In the genomic region with DNA sequence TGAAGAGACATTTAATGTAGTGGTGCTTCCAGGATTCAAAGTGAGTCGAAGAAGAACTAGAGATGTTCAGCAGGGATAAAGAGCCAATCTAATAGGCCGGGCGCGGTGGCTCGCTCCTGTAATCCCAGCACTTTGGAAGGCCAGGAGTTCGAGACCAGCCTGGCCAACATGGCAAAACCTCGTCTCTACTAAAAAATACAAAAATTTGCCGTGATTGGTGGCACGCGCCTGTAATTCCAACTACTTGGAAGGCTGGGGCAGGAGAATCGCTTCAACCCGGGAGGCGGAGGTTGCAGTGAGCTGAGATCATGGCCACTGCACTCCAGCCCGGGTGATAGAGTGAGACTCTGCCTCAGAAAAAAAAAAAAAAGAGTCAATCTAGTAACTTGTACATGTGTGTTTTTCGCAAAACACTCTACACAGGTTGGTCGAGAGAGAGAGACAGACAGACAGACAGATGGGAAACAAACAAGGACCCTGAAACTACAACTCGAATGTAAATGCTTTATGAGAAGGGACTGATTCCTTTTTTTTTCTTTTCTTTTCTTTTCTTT, we compare ENCODE assay signal across 8 cellular contexts. TPM values are rescaled to one million over a fixed set of nuclear protein-coding genes. Genes with fewer than 3 reads are reported as not detected.
DNase-seq lines count a peak whose midpoint lies in the region; ATAC-seq and TF ChIP-seq lines count a peak whose summit lies in the region.

No MANE protein-coding gene starts in this region.

- peaks cover 4% of the 10 kb centered on the region for H3K27me3 Mint-ChIP-seq in GM23338 (ENCODE audit: insufficient read depth, low read depth, poor library complexity)

- peaks cover 9% of the 10 kb centered on the region; the same call in 1 of the 2 replicates for H3K79me2 ChIP-seq in GM23338 (replicated peaks; ENCODE audit: insufficient read depth)

- no peaks in the 10 kb centered on the region for H3F3A ChIP-seq in GM23338 (replicated peaks; ENCODE audit: low read depth)

- peaks cover 24% of the 10 kb centered on the region for H3K4me1 Mint-ChIP-seq in GM23338

- DNase-seq in GM23338 (ENCODE audit: low spot score) (no peak), foreskin keratinocyte (no peak), skeletal muscle cell (ENCODE audit: low read depth) (no peak), AG08395 (ENCODE audit: low spot score) (no peak), NCI-H526 treated with DMSO at 0.1 percent for 48 hours (lab: John Stamatoyannopoulos, UW) (no peak), OCI-M2 (lab: John Stamatoyannopoulos, UW; ENCODE audit: unreplicated experiment) (no peak)

- H3K27ac ChIP-seq in GM23338 (ENCODE audit: low read depth) (peak overlapping the region; percentile 2; the same call in 1 of the 2 replicates), foreskin keratinocyte (peak overlapping the region; percentile 93)

- H3K36me3 ChIP-seq in GM23338 (ENCODE audit: insufficient read depth) = no peaks in the 10 kb centered on the region

- no peaks in the 10 kb centered on the region; the same call in 2 of the 3 replicates for H3K36me3 Mint-ChIP-seq in GM23338 (ENCODE audit: low read depth)

- H3K4me3 ChIP-seq in GM23338 (peak overlapping the region; percentile 63), WI38 (ENCODE audit: low read depth, low read length) (peak overlapping the region; percentile 90), skeletal muscle cell (ENCODE audit: low read depth, low read length) (peak overlapping the region; percentile 71)

- peak overlapping the region; percentile 73 for H3K4me2 ChIP-seq in GM23338

- TF ChIP-seq CTCF in GM23338 (conservative IDR thresholded peaks at IDR 0.05; ENCODE audit: low read depth in 2 of 2) = no peak
- TF ChIP-seq CTCF in WI38 (IDR thresholded peaks at IDR 0.05; ENCODE audit: low read depth, low read length) = no peak
- TF ChIP-seq CTCF in foreskin keratinocyte (conservative IDR thresholded peaks at IDR 0.05) = no peak

- ATAC-seq in GM23338 (no peak), foreskin keratinocyte (no peak), GM19023 (IDR thresholded peaks at IDR 0.05; ENCODE audit: unreplicated experiment) (no peak)

- no peaks in the 10 kb centered on the region for H3K9me2 ChIP-seq in GM23338 (ENCODE audit: insufficient read depth)

- peak overlapping the region; percentile 95 for H3K4me3 Mint-ChIP-seq in GM23338

- H3K9me3 Mint-ChIP-seq in GM23338 = no peaks in the 10 kb centered on the region

- H3K4me1 ChIP-seq in GM23338 (ENCODE audit: insufficient read depth) = peaks cover 15% of the 10 kb centered on the region
- peaks cover 7% of the 10 kb centered on the region for H3K4me1 ChIP-seq in foreskin keratinocyte

- no peak overlapping the region for H2AFZ ChIP-seq in GM23338

- peaks cover 16% of the 10 kb centered on the region; the same call in 1 of the 2 replicates for H3K27me3 ChIP-seq in GM23338 (ENCODE audit: insufficient read depth)
- H3K27me3 ChIP-seq in foreskin keratinocyte = no peaks in the 10 kb centered on the region

- H3K27ac Mint-ChIP-seq in GM23338 = peak overlapping the region; percentile 98

- no peaks in the 10 kb centered on the region; the same call in 1 of the 2 replicates for H4K20me1 ChIP-seq in GM23338 (replicated peaks; ENCODE audit: insufficient read depth)

TF ChIP-seq in GM23338, 12 proteins besides CTCF, POLR2A, EP300 and RAD21:
- TF ChIP-seq NANOG (IDR thresholded peaks at IDR 0.05; ENCODE audit: borderline replicate concordance) (no peak), ZNF114 (CRISPR knock-in tag; IDR thresholded peaks at IDR 0.05) (no peak), JUNB (IDR thresholded peaks at IDR 0.05; ENCODE audit: unreplicated experiment) (no peak), ETS1 (IDR thresholded peaks at IDR 0.05) (no peak), POLR2AphosphoS5 (IDR thresholded peaks at IDR 0.05; ENCODE audit: low read depth) (no peak), EZH2 (IDR thresholded peaks at IDR 0.05; ENCODE audit: low read depth, unreplicated experiment) (no peak)
- TF ChIP-seq, protein P1, sequence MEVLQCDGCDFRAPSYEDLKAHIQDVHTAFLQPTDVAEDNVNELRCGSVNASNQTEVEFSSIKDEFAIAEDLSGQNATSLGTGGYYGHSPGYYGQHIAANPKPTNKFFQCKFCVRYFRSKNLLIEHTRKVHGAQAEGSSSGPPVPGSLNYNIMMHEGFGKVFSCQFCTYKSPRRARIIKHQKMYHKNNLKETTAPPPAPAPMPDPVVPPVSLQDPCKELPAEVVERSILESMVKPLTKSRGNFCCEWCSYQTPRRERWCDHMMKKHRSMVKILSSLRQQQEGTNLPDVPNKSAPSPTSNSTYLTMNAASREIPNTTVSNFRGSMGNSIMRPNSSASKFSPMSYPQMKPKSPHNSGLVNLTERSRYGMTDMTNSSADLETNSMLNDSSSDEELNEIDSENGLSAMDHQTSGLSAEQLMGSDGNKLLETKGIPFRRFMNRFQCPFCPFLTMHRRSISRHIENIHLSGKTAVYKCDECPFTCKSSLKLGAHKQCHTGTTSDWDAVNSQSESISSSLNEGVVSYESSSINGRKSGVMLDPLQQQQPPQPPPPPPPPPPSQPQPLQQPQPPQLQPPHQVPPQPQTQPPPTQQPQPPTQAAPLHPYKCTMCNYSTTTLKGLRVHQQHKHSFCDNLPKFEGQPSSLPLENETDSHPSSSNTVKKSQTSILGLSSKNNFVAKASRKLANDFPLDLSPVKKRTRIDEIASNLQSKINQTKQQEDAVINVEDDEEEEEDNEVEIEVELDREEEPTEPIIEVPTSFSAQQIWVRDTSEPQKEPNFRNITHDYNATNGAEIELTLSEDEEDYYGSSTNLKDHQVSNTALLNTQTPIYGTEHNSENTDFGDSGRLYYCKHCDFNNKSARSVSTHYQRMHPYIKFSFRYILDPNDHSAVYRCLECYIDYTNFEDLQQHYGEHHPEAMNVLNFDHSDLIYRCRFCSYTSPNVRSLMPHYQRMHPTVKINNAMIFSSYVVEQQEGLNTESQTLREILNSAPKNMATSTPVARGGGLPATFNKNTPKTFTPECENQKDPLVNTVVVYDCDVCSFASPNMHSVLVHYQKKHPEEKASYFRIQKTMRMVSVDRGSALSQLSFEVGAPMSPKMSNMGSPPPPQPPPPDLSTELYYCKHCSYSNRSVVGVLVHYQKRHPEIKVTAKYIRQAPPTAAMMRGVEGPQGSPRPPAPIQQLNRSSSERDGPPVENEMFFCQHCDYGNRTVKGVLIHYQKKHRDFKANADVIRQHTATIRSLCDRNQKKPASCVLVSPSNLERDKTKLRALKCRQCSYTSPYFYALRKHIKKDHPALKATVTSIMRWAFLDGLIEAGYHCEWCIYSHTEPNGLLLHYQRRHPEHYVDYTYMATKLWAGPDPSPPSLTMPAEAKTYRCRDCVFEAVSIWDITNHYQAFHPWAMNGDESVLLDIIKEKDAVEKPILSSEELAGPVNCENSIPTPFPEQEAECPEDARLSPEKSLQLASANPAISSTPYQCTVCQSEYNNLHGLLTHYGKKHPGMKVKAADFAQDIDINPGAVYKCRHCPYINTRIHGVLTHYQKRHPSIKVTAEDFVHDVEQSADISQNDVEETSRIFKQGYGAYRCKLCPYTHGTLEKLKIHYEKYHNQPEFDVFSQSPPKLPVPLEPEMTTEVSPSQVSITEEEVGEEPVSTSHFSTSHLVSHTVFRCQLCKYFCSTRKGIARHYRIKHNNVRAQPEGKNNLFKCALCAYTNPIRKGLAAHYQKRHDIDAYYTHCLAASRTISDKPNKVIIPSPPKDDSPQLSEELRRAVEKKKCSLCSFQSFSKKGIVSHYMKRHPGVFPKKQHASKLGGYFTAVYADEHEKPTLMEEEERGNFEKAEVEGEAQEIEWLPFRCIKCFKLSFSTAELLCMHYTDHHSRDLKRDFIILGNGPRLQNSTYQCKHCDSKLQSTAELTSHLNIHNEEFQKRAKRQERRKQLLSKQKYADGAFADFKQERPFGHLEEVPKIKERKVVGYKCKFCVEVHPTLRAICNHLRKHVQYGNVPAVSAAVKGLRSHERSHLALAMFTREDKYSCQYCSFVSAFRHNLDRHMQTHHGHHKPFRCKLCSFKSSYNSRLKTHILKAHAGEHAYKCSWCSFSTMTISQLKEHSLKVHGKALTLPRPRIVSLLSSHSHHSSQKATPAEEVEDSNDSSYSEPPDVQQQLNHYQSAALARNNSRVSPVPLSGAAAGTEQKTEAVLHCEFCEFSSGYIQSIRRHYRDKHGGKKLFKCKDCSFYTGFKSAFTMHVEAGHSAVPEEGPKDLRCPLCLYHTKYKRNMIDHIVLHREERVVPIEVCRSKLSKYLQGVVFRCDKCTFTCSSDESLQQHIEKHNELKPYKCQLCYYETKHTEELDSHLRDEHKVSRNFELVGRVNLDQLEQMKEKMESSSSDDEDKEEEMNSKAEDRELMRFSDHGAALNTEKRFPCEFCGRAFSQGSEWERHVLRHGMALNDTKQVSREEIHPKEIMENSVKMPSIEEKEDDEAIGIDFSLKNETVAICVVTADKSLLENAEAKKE (CRISPR knock-in tag; IDR thresholded peaks at IDR 0.05) = no peak

RNA-seq across cellular contexts. Expression of gene ABCB8, which starts 0.8 kb away (rescaled TPM):
- total RNA-seq in GM23338 (2014; rRNA removed; shearing (Covaris generic)) = 27.1 and 41.1 TPM in 2 replicates
- polyA plus RNA-seq in GM23338 (2016; fragmentation: Nextera tagmentation; extraction: Ambion mirVana) (11.4 and 13.1 TPM in 2 replicates), foreskin keratinocyte (46.2 and 47.3 TPM in 2 replicates)
- 43.0 and 45.9 TPM in 2 replicates for total RNA-seq in foreskin keratinocyte

RNA-seq across cellular contexts. Expression of gene ATG9B, which starts 4.7 kb away (rescaled TPM):
- 1.2 and 2.2 TPM in 2 replicates for total RNA-seq in GM23338 (2014; rRNA removed; shearing (Covaris generic))
- polyA plus RNA-seq in GM23338 (2016; fragmentation: Nextera tagmentation; extraction: Ambion mirVana) (3.2 and 3.4 TPM in 2 replicates), foreskin keratinocyte (0.16 and 0.20 TPM in 2 replicates)
- total RNA-seq in foreskin keratinocyte = 0.18 and 0.31 TPM in 2 replicates

RNA-seq across cellular contexts. Expression of gene ASIC3, which starts 19.3 kb away (rescaled TPM):
- 0.54 and 0.90 TPM in 2 replicates for total RNA-seq in GM23338 (2014; rRNA removed; shearing (Covaris generic))
- polyA plus RNA-seq in GM23338 (2016; fragmentation: Nextera tagmentation; extraction: Ambion mirVana) = 0.87 and 1.4 TPM in 2 replicates
- total RNA-seq in foreskin keratinocyte = 0.25 and 0.95 TPM in 2 replicates
- polyA plus RNA-seq in foreskin keratinocyte = 0.51 and 0.60 TPM in 2 replicates

RNA-seq across cellular contexts. Expression of gene CDK5, which starts 28.7 kb away (rescaled TPM):
- total RNA-seq in GM23338 (2014; rRNA removed; shearing (Covaris generic)) = 17.4 and 19.8 TPM in 2 replicates
- polyA plus RNA-seq in GM23338 (2016; fragmentation: Nextera tagmentation; extraction: Ambion mirVana) (27.1 TPM in 2 replicates), foreskin keratinocyte (22.5 and 22.6 TPM in 2 replicates)
- 17.7 and 18.6 TPM in 2 replicates for total RNA-seq in foreskin keratinocyte

RNA-seq across cellular contexts. Expression of gene SLC4A2, which starts 30.4 kb away (rescaled TPM):
- 90.4 and 106 TPM in 2 replicates for total RNA-seq in GM23338 (2014; rRNA removed; shearing (Covaris generic))
- polyA plus RNA-seq in GM23338 (2016; fragmentation: Nextera tagmentation; extraction: Ambion mirVana) (64.8 and 75.5 TPM in 2 replicates), foreskin keratinocyte (81.1 and 86.5 TPM in 2 replicates)
- total RNA-seq in foreskin keratinocyte = 70.8 and 83.6 TPM in 2 replicates
